16 cellular contexts compared by ENCODE assay signal in genomic region chr3:57972421-57973111, GRCh38. TPM values are rescaled to one million over a fixed set of nuclear protein-coding genes. Genes with fewer than 3 reads are reported as not detected.
DNase-seq lines count a peak whose midpoint lies in the region; ATAC-seq and TF ChIP-seq lines count a peak whose summit lies in the region.
"Had no signal": no experiment of that assay in that cellular context is flagged by ENCODE, and none has a peak within 500 bp of the region (broad histone marks: within the 10 kb centered on the region; RNA-seq: fewer than 3 reads in every experiment).

No MANE protein-coding gene starts in this region.

- H3K36me3 Mint-ChIP-seq in mesothelial cell of epicardium = no peaks in the 10 kb centered on the region
- H3K36me3 Mint-ChIP-seq: naive B cell had no signal

- no peaks in the 10 kb centered on the region for H3K9me3 ChIP-seq in left ventricle myocardium inferior (replicated peaks)
- no peaks in the 10 kb centered on the region for H3K9me3 ChIP-seq in adipocyte (ENCODE audit: control insufficient read depth, low read length)
- no peaks in the 10 kb centered on the region for H3K9me3 ChIP-seq in vagina
- H3K9me3 ChIP-seq: SJCRH30 had no signal

- H3K4me1 ChIP-seq in left ventricle myocardium inferior = peaks cover 54% of the 10 kb centered on the region
- H3K4me1 ChIP-seq in adipocyte (ENCODE audit: control insufficient read depth, insufficient read depth, low read length) = peaks cover 19% of the 10 kb centered on the region
- H3K4me1 ChIP-seq in vagina = peaks cover 34% of the 10 kb centered on the region

- no peaks in the 10 kb centered on the region for H3K9me3 Mint-ChIP-seq in mesothelial cell of epicardium
- H3K9me3 Mint-ChIP-seq: naive B cell had no signal

- H3K4me1 Mint-ChIP-seq in mesothelial cell of epicardium = peaks cover 35% of the 10 kb centered on the region

- H3K27ac ChIP-seq in left ventricle myocardium inferior (replicated peaks) = peak overlapping the region; percentile 71
- peak overlapping the region; percentile 27 for H3K27ac ChIP-seq in vagina
- H3K27ac ChIP-seq: GM23248, SJCRH30 had no signal

- no peaks in the 10 kb centered on the region for H3K36me3 ChIP-seq in left ventricle myocardium inferior
- no peaks in the 10 kb centered on the region for H3K36me3 ChIP-seq in adipocyte (ENCODE audit: control insufficient read depth, insufficient read depth, low read length, severe bottlenecking)
- no peaks in the 10 kb centered on the region for H3K36me3 ChIP-seq in vagina
- H3K36me3 ChIP-seq: SJCRH30 had no signal

- no peaks in the 10 kb centered on the region for H3K27me3 ChIP-seq in left ventricle myocardium inferior (ENCODE audit: low read depth)
- no peaks in the 10 kb centered on the region for H3K27me3 ChIP-seq in adipocyte (replicated peaks; ENCODE audit: control insufficient read depth, insufficient read depth, low read length)
- H3K27me3 ChIP-seq in vagina = no peaks in the 10 kb centered on the region
- H3K27me3 ChIP-seq: SJCRH30 had no signal

- no peak for TF ChIP-seq CTCF in left ventricle myocardium inferior (IDR thresholded peaks at IDR 0.05; ENCODE audit: borderline replicate concordance)
- TF ChIP-seq CTCF in mesothelial cell of epicardium (IDR thresholded peaks at IDR 0.05; ENCODE audit: unreplicated experiment) = no peak
- no peak for TF ChIP-seq CTCF in vagina (IDR thresholded peaks at IDR 0.05)

- no peak for TF ChIP-seq POLR2A in vagina (IDR thresholded peaks at IDR 0.05)

- H3K4me3 ChIP-seq in left ventricle myocardium inferior (no peak overlapping the region), adipocyte (ENCODE audit: low read length) (no peak overlapping the region), vagina (no peak overlapping the region)
- H3K4me3 ChIP-seq: GM23248, SJCRH30, smooth muscle cell had no signal

- DNase-seq in left ventricle myocardium inferior (no peak), Right ventricle myocardium inferior (ENCODE audit: missing footprints) (no peak), adipocyte (ENCODE audit: low read depth) (no peak), mesothelial cell of epicardium (ENCODE audit: low spot score in 2 of 2, unreplicated experiment in 2 of 2) (no peak), vagina (ENCODE audit: extremely low spot score in 2 of 2) (no peak), AG08396 (ENCODE audit: low spot score) (no peak), NCI-H2171 treated with DMSO at 0.1 percent for 48 hours (lab: John Stamatoyannopoulos, UW) (no peak), cerebellar cortex (ENCODE audit: low spot score) (no peak)
- DNase-seq: AML-193, glutamatergic neuron, GM23248, Karpas-422, naive B cell, NCI-H446, SJCRH30 had no signal

- intact Hi-C loops in left ventricle myocardium inferior (cut with micrococcal nuclease) (no loop called here), Right ventricle myocardium inferior (cut with DNase I) (no loop called here), vagina (cut with DNase I) (no loop called here)

- peak overlapping the region; percentile 21 for H3K9ac ChIP-seq in adipocyte (ENCODE audit: low read length)
- H3K9ac ChIP-seq: GM23248 had no signal

- no peaks in the 10 kb centered on the region for H3K27me3 Mint-ChIP-seq in mesothelial cell of epicardium (ENCODE audit: low read depth)

- H3K4me3 Mint-ChIP-seq in mesothelial cell of epicardium = no peak overlapping the region

- peak overlapping the region; percentile 96 for H3K27ac Mint-ChIP-seq in mesothelial cell of epicardium

- no peak for ATAC-seq in Right ventricle myocardium inferior

RNA-seq across cellular contexts. Expression of gene FLNB, which starts 35.7 kb away (rescaled TPM):
- total RNA-seq in left ventricle myocardium inferior (34.8 TPM), Right ventricle myocardium inferior (32.1 TPM), mesothelial cell of epicardium (173 to 190 TPM (median 177 TPM) in 3 replicates), vagina (147 TPM)
